ENCODE assay signal across 8 cellular contexts in genomic region chr19:57240311-57241090, GRCh38. TPM values are rescaled to one million over a fixed set of nuclear protein-coding genes. Genes with fewer than 3 reads are reported as not detected.
DNase-seq lines count a peak whose midpoint lies in the region; ATAC-seq and TF ChIP-seq lines count a peak whose summit lies in the region.

ZNF805 (plus strand) TSS chr19:57240632; CDS start chr19:57240892, 260 bp downstream.

- peak within 1 kb of the TSS; percentile 96 for H3K4me3 Mint-ChIP-seq in type B pancreatic cell

- H3K27me3 Mint-ChIP-seq in type B pancreatic cell, result no peaks in the 10 kb centered on the region

- peak within 1 kb of the TSS; percentile 98 for H3K27ac Mint-ChIP-seq in type B pancreatic cell

- H3K4me1 Mint-ChIP-seq in type B pancreatic cell (ENCODE audit: unreplicated experiment), result peaks cover 25% of the 10 kb centered on the region

- intact Hi-C loops in left cardiac atrium (cut with DNase I), result loop anchor here in 1 of 2 donors (5.0 kb wide), 1 partner anchor 42 kb away; the partner anchor contains the start of gene ZNF460
- intact Hi-C loops in posterior cingulate gyrus (cut with DNase I), result loop anchor here (1.0 kb wide), 1 partner anchor 40 kb away; the partner anchor contains the start of gene ZNF460

- peak; percentile 89 for ATAC-seq in HG02870 (IDR thresholded peaks at IDR 0.05; ENCODE audit: unreplicated experiment)
- peak; percentile 99 to 100 for ATAC-seq in left cardiac atrium

- no peaks in the 10 kb centered on the region for H3K9me3 Mint-ChIP-seq in type B pancreatic cell

- TF ChIP-seq CTCF in GM13977 (IDR thresholded peaks at IDR 0.05; ENCODE audit: extremely low read depth, insufficient read depth, missing control alignments), result no peak
- TF ChIP-seq CTCF in type B pancreatic cell (conservative IDR thresholded peaks at IDR 0.05), result no peak

- DNase-seq in GM13977 (ENCODE audit: low spot score) (peak; percentile 97), NCI-H146 treated with DMSO at 0.1 percent for 48 hours (lab: John Stamatoyannopoulos, UW; ENCODE audit: unreplicated experiment) (peak; percentile 85), T-helper 1 cell (peak; percentile 92 to 96 (median 94)), amniotic stem cell (lab: John Stamatoyannopoulos, UW) (peak; percentile 69), left cardiac atrium (peak; percentile 98), posterior cingulate gyrus (peak; percentile 91 to 99 (median 96)), type B pancreatic cell (ENCODE audit: extremely low spot score, unreplicated experiment) (peak; percentile 93)

- peaks cover 11% of the 10 kb centered on the region for H3K36me3 Mint-ChIP-seq in type B pancreatic cell

- in situ Hi-C loops in GM13977 (cut with MboI; ENCODE audit: low pct_unique_long_range_greater_than_20kb, low sequenced_read_pairs, unreplicated experiment), result no loop called here

RNA-seq across cellular contexts. Expression of gene ZNF805, which starts in this region (rescaled TPM):
- 10 to 100 TPM in 1 of 2 donors, 1 to 10 TPM in 1; 9.2 to 13.9 TPM for total RNA-seq in left cardiac atrium
- 16.8 and 16.9 TPM in 2 replicates for total RNA-seq in type B pancreatic cell (ENCODE audit: low replicate concordance)

Comparison
In these comparisons a context has a peak if more than half of its experiments do, and no peak if none do; other contexts are left out.
1. Peak in every context shown above with its lines: DNase-seq and ATAC-seq.